In the genomic region with DNA sequence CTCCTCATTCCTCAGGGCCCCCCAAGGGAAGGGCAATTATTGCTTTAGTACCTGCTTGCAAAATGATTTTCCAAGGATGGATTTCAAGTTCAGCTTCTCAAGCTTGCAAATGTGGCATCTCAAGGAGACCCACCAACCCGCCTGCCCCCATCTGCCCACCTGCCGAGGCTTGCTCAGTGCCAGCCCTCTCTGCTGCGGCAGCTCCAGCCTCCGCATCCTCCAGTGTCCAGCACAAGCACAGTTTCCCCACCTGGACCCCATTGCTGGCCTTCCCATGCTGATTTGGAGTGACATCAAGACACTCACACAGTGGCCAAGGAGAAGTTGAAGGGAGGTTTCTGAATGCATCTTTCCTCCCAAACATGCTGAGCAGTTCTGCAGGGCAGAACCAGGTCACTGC, we compare ENCODE assay signal across 3 cellular contexts.
"Had no signal": no experiment of that assay in that cellular context is flagged by ENCODE, and none has a peak within 500 bp of the region (broad histone marks: within the 10 kb centered on the region; RNA-seq: fewer than 3 reads in every experiment).

No MANE protein-coding gene starts in this region.

- DNase-seq: GDM1, GF-D8 had no signal

- H3K4me3 ChIP-seq: GM12878 had no signal

- ATAC-seq: GM12878 had no signal
